In genomic region chr16:2047330-2048115, GRCh38 we compare ENCODE assay signal across 8 cellular contexts. TPM values are rescaled to one million over a fixed set of nuclear protein-coding genes. Genes with fewer than 3 reads are reported as not detected.
DNase-seq lines count a peak whose midpoint lies in the region; ATAC-seq, FAIRE-seq and TF ChIP-seq lines count a peak whose summit lies in the region.

Gene NTHL1 (minus strand): TSS chr16:2047834. CDS start chr16:2047823, 11 bp downstream.
Gene TSC2 (plus strand): TSS chr16:2047985. CDS start chr16:2048616, 631 bp downstream.

- peak; percentile 65; the same call in 1 of the 2 replicates for TF ChIP-seq POLR2A in GM12892 (IDR thresholded peaks at IDR 0.05; ENCODE audit: low read depth, low read length)

- H3K27me3 ChIP-seq in psoas muscle (ENCODE audit: insufficient read depth in 3 of 3, low read length in 2 of 3): no peaks in the 10 kb centered on the region

- H3K36me3 ChIP-seq in psoas muscle (ENCODE audit: insufficient read depth in 1 of 2, low read depth in 1 of 2): peaks cover 0 to 26% of the 10 kb centered on the region in 2 donors

- H3K4me1 ChIP-seq in psoas muscle: peaks cover 19% of the 10 kb centered on the region

- intact Hi-C loops in T-helper 1 cell treated with Interleukin-12 subunit alpha and Interleukin-12 subunit beta and Interleukin-4 antibody, amounts not matched to agents 30 ng/mL and 1 ng/mL, for 36 hours (cut with micrococcal nuclease): loop anchor here (1.0 to 5.0 kb wide), 9 partner anchors 24 to 975 kb away; partner anchors contain the start of genes CEMP1, HCFC1R1, NDUFB10 and RNPS1
- intact Hi-C loops in left ventricle myocardium superior (cut with micrococcal nuclease) (no loop called here), psoas muscle (cut with DNase I) (no loop called here)

- peak within 1 kb of the TSS; percentile 80 for H3K4me3 ChIP-seq in psoas muscle

- ATAC-seq in HG02840 (IDR thresholded peaks at IDR 0.05; ENCODE audit: low FRiP score, unreplicated experiment): peak; percentile 88
- peak; percentile 94 for ATAC-seq in left ventricle myocardium superior
- ATAC-seq in psoas muscle: peak; percentile 98 to 100 (median 98)

- DNase-seq in GM12892 (ENCODE audit: insufficient read length) (peak; percentile 99), NCI-H146 treated with DMSO at 0.1 percent for 48 hours (lab: John Stamatoyannopoulos, UW; ENCODE audit: unreplicated experiment) (peak; percentile 93), amniotic stem cell (lab: John Stamatoyannopoulos, UW) (peak; percentile 91), left ventricle myocardium superior (peak; percentile 98), psoas muscle (peak; percentile 97 to 98), urothelium cell line (ENCODE audit: low spot score) (peak; percentile 99)

- peak within 1 kb of the TSS; percentile 70 for H3K27ac ChIP-seq in psoas muscle

- 0 to 1% (median 1%) methylated on average over 37 to 81 of the region's 81 CpGs for WGBS in psoas muscle, 3 donors

- TF ChIP-seq CTCF in psoas muscle (IDR thresholded peaks at IDR 0.05): peak; percentile 41

- H3K9me3 ChIP-seq in psoas muscle: no peaks in the 10 kb centered on the region

- peak; percentile 96 for FAIRE-seq in GM12892 (lab: Jason Lieb, UNC)
- peak; percentile 53 for FAIRE-seq in urothelium cell line (lab: Jason Lieb, UNC)

RNA-seq across cellular contexts. Expression of gene NTHL1, which starts in this region (rescaled TPM):
- 8.4 TPM for polyA plus RNA-seq in GM12892 (2012; ENCODE audit: missing spikeins)
- total RNA-seq in T-helper 1 cell treated with Interleukin-12 subunit alpha and Interleukin-12 subunit beta and Interleukin-4 antibody, amounts not matched to agents 30 ng/mL and 1 ng/mL, for 36 hours: 24.2 and 31.1 TPM in 2 replicates
- total RNA-seq in left ventricle myocardium superior (22.7 TPM), psoas muscle (10 to 100 TPM in 1 of 4 donors, 1 to 10 TPM in 3; 3.1 to 11.9 (median 4.8) TPM)
- 10 to 100 TPM in 2 of 3 donors, 1 to 10 TPM in 1; 8.0 to 17.7 (median 16.8) TPM for polyA plus RNA-seq in psoas muscle

RNA-seq across cellular contexts. Expression of gene TSC2, which starts in this region (rescaled TPM):
- polyA plus RNA-seq in GM12892 (2012; ENCODE audit: missing spikeins): 23.7 TPM
- 130 and 131 TPM in 2 replicates for total RNA-seq in T-helper 1 cell treated with Interleukin-12 subunit alpha and Interleukin-12 subunit beta and Interleukin-4 antibody, amounts not matched to agents 30 ng/mL and 1 ng/mL, for 36 hours
- total RNA-seq in left ventricle myocardium superior (83.0 TPM), psoas muscle (10 to 100 TPM; 60.8 to 89.9 (median 73.8) TPM)
- polyA plus RNA-seq in psoas muscle: 10 to 100 TPM; 27.8 to 43.0 (median 29.7) TPM

Comparison
In these comparisons a context has a peak if more than half of its experiments do, and no peak if none do; other contexts are left out.
1. Peak in every context shown above with its lines: DNase-seq, ATAC-seq, H3K4me3 ChIP-seq and H3K27ac ChIP-seq.